17 cellular contexts compared by ENCODE assay signal in genomic region chr20:24674921-24675605, GRCh38.
"Had no signal": no experiment of that assay in that cellular context is flagged by ENCODE, and none has a peak within 500 bp of the region (broad histone marks: within the 10 kb centered on the region; RNA-seq: fewer than 3 reads in every experiment).

No MANE protein-coding gene starts in this region.

- H3K9me3 ChIP-seq: esophagus muscularis mucosa, gastroesophageal sphincter, psoas muscle, right lobe of liver, tibial artery, upper lobe of left lung, vagina had no signal

- H3K36me3 ChIP-seq: esophagus muscularis mucosa, gastroesophageal sphincter, right lobe of liver, tibial artery, upper lobe of left lung, vagina had no signal

- H3K9me3 Mint-ChIP-seq: dendritic cell treated with granulocyte-macrophage colony-stimulating factor and Interleukin-4, amounts not matched to agents 40 ng/mL and 50 ng/mL, for 4 days; effector memory CD8-positive, alpha-beta T cell; nephron had no signal

- ATAC-seq: effector memory CD8-positive, alpha-beta T cell; gastroesophageal sphincter; psoas muscle; right lobe of liver had no signal

- H3K4me1 ChIP-seq: gastroesophageal sphincter, psoas muscle, right lobe of liver, upper lobe of left lung had no signal

- H3K4me3 Mint-ChIP-seq: dendritic cell treated with granulocyte-macrophage colony-stimulating factor and Interleukin-4, amounts not matched to agents 40 ng/mL and 50 ng/mL, for 4 days; effector memory CD8-positive, alpha-beta T cell; nephron had no signal

- DNase-seq: effector memory CD8-positive, alpha-beta T cell; midbrain; psoas muscle; retina; right lobe of liver; stimulated activated CD4-positive, alpha-beta T cell treated with anti-CD3 and anti-CD28 coated beads, Interleukin-12 subunit alpha, Interleukin-12 subunit beta, amount 100 ng/mL, for 4 hours; stimulated activated naive CD4-positive, alpha-beta T cell; upper lobe of left lung had no signal

- H3K27ac ChIP-seq: epithelial cell of prostate, esophagus muscularis mucosa, gastroesophageal sphincter, parathyroid adenoma, psoas muscle, right lobe of liver, skin epidermis, tibial artery, upper lobe of left lung, vagina had no signal

- H3K4me3 ChIP-seq: esophagus muscularis mucosa, gastroesophageal sphincter, psoas muscle, right lobe of liver, skin epidermis, tibial artery, upper lobe of left lung, vagina had no signal

- H3K27me3 Mint-ChIP-seq: dendritic cell treated with granulocyte-macrophage colony-stimulating factor and Interleukin-4, amounts not matched to agents 40 ng/mL and 50 ng/mL, for 4 days had no signal

- H3K27me3 ChIP-seq: esophagus muscularis mucosa, gastroesophageal sphincter, right lobe of liver, tibial artery, upper lobe of left lung, vagina had no signal

- H3K27ac Mint-ChIP-seq: dendritic cell treated with granulocyte-macrophage colony-stimulating factor and Interleukin-4, amounts not matched to agents 40 ng/mL and 50 ng/mL, for 4 days; effector memory CD8-positive, alpha-beta T cell; nephron had no signal
